In genomic region chr7:82945480-82945879, GRCh38 we compare ENCODE assay signal across 24 cellular contexts.
DNase-seq lines count a peak whose midpoint lies in the region; ATAC-seq, FAIRE-seq and TF ChIP-seq lines count a peak whose summit lies in the region.
"Had no signal": no experiment of that assay in that cellular context is flagged by ENCODE, and none has a peak within 500 bp of the region (broad histone marks: within the 10 kb centered on the region; RNA-seq: fewer than 3 reads in every experiment).

No MANE protein-coding gene starts in this region.

- no peaks in the 10 kb centered on the region for H3K9me3 ChIP-seq in pancreas
- no peaks in the 10 kb centered on the region for H3K9me3 ChIP-seq in heart right ventricle
- H3K9me3 ChIP-seq: BE2C, Caco-2, SJCRH30 had no signal

- no peak overlapping the region for H3K27ac ChIP-seq in pancreas
- no peak overlapping the region for H3K27ac ChIP-seq in heart right ventricle
- H3K27ac ChIP-seq: KMS-11, SJCRH30 had no signal

- FAIRE-seq in RCC 7860 (lab: Jason Lieb, UNC) (peak; percentile 79), pancreas (lab: Jason Lieb, UNC) (no peak)
- FAIRE-seq: GM12892, GM18507 had no signal

- H3K4me3 ChIP-seq in epithelial cell of proximal tubule (ENCODE audit: low read depth, low read length) (no peak overlapping the region), pancreas (no peak overlapping the region), heart right ventricle (no peak overlapping the region)
- H3K4me3 ChIP-seq: SJCRH30 had no signal

- TF ChIP-seq CTCF in epithelial cell of proximal tubule (conservative IDR thresholded peaks at IDR 0.05; ENCODE audit: low read depth, low read length) = peak; percentile 4
- no peak for TF ChIP-seq CTCF in pancreas (IDR thresholded peaks at IDR 0.05)
- TF ChIP-seq CTCF in heart right ventricle (IDR thresholded peaks at IDR 0.05) = no peak

- DNase-seq in NCI-H2029 (lab: John Stamatoyannopoulos, UW) (peak; percentile 7), NCI-H2029 treated with DMSO at 0.1 percent for 48 hours (lab: John Stamatoyannopoulos, UW) (no peak), RCC 7860 (ENCODE audit: low spot score) (peak; percentile 33), epithelial cell of proximal tubule (ENCODE audit: low read depth) (peak; percentile 41), pancreas (no peak), heart right ventricle (no peak)
- no peak for DNase-seq in activated T-cell treated with anti-CD3 and anti-CD28 coated beads, Interleukin-2, amount 50 U/mL, for 48 hours
- DNase-seq: 8988T; BE2C; Caco-2; CD4-positive, CD25-positive, alpha-beta regulatory T cell; DMS153; HFFc6; NCI-H1048; NCI-H1436; NCI-H1930; NCI-H2171 treated with DMSO at 0.1 percent for 48 hours; NCI-H446; NCI-H748 treated with DMSO at 0.1 percent for 48 hours; SJCRH30 had no signal

- ATAC-seq in pancreas (peak in 3 of 4 donors; percentile 17 to 60 (median 20)), GM19328 (IDR thresholded peaks at IDR 0.05; ENCODE audit: unreplicated experiment) (no peak), heart right ventricle (no peak)

- intact Hi-C loops in pancreas (cut with DNase I) (no loop called here), heart right ventricle (cut with DNase I) (no loop called here)

- no peaks in the 10 kb centered on the region for H3K36me3 ChIP-seq in pancreas
- no peaks in the 10 kb centered on the region for H3K36me3 ChIP-seq in heart right ventricle
- H3K36me3 ChIP-seq: BE2C, SJCRH30 had no signal

- peaks cover 0 to 8% (median 0%) of the 10 kb centered on the region in 3 donors for H3K4me1 ChIP-seq in pancreas
- H3K4me1 ChIP-seq in heart right ventricle = no peaks in the 10 kb centered on the region
- H3K4me1 ChIP-seq: Caco-2 had no signal

- 76 to 78% methylated on average over 3 of the region's 3 CpGs for WGBS in pancreas, 2 donors
- 69 to 72% methylated on average over 3 of the region's 3 CpGs for WGBS in heart right ventricle, 2 donors

- no peaks in the 10 kb centered on the region for H3K27me3 ChIP-seq in pancreas
- H3K27me3 ChIP-seq in heart right ventricle = no peaks in the 10 kb centered on the region
- H3K27me3 ChIP-seq: BE2C, SJCRH30 had no signal

Comparison
In these comparisons a context has a peak if more than half of its experiments do, and no peak if none do; other contexts are left out.
1. DNase-seq: peak in NCI-H2029 (single experiment), RCC 7860 (single experiment) and epithelial cell of proximal tubule (single experiment); none in NCI-H2029 treated with DMSO at 0.1 percent for 48 hours (single experiment), pancreas (0 of 6), heart right ventricle (0 of 2) and activated T-cell treated with anti-CD3 and anti-CD28 coated beads, Interleukin-2, amount 50 U/mL, for 48 hours (0 of 2).
2. ATAC-seq: peak in pancreas (3 of 4); none in GM19328 (single experiment) and heart right ventricle (0 of 8).